22 cellular contexts compared by ENCODE assay signal in genomic region chr13:20815469-20815868, GRCh38. TPM values are rescaled to one million over a fixed set of nuclear protein-coding genes. Genes with fewer than 3 reads are reported as not detected.
DNase-seq lines count a peak whose midpoint lies in the region; ATAC-seq and TF ChIP-seq lines count a peak whose summit lies in the region.
"Had no signal": no experiment of that assay in that cellular context is flagged by ENCODE, and none has a peak within 500 bp of the region (broad histone marks: within the 10 kb centered on the region; RNA-seq: fewer than 3 reads in every experiment).

No MANE protein-coding gene starts in this region.

- H3K9me2 ChIP-seq in MM.1S (replicated peaks; ENCODE audit: insufficient read depth, low read length): no peaks in the 10 kb centered on the region

- ATAC-seq in heart right ventricle: no peak
- no peak for ATAC-seq in Right ventricle myocardium inferior
- ATAC-seq in lower lobe of right lung: no peak
- ATAC-seq in HG02642 (IDR thresholded peaks at IDR 0.05; ENCODE audit: poor library complexity, unreplicated experiment): no peak
- ATAC-seq: activated T-cell treated with anti-CD3 and anti-CD28 coated beads, Interleukin-2, amount 50 U/mL, for 4 hours; esophagus mucosa; stimulated activated naive CD8-positive, alpha-beta T cell treated with anti-CD3 and anti-CD28 coated beads, Interleukin-15, amount 100 ng/mL, for 72 hours had no signal

- TF ChIP-seq CTCF in heart right ventricle (IDR thresholded peaks at IDR 0.05) (no peak), ascending aorta (IDR thresholded peaks at IDR 0.05) (no peak), lower lobe of right lung (IDR thresholded peaks at IDR 0.05) (no peak), uterus (IDR thresholded peaks at IDR 0.05) (no peak), MM.1S (IDR thresholded peaks at IDR 0.05; ENCODE audit: low read length) (no peak), esophagus squamous epithelium (IDR thresholded peaks at IDR 0.05) (no peak)

- H3K27me3 ChIP-seq in heart right ventricle: no peaks in the 10 kb centered on the region
- no peaks in the 10 kb centered on the region for H3K27me3 ChIP-seq in ascending aorta
- H3K27me3 ChIP-seq in lower lobe of right lung (ENCODE audit: low read depth): no peaks in the 10 kb centered on the region
- H3K27me3 ChIP-seq in uterus: no peaks in the 10 kb centered on the region
- H3K27me3 ChIP-seq in MM.1S (replicated peaks; ENCODE audit: insufficient read depth, low read length): no peaks in the 10 kb centered on the region
- H3K27me3 ChIP-seq in esophagus squamous epithelium: no peaks in the 10 kb centered on the region
- H3K27me3 ChIP-seq: MG63 had no signal

- H3K9me3 ChIP-seq in heart right ventricle (no peaks in the 10 kb centered on the region), ascending aorta (no peaks in the 10 kb centered on the region), lower lobe of right lung (no peaks in the 10 kb centered on the region), uterus (no peaks in the 10 kb centered on the region), MM.1S (replicated peaks; ENCODE audit: insufficient read depth, low read length) (no peaks in the 10 kb centered on the region), esophagus squamous epithelium (no peaks in the 10 kb centered on the region)
- H3K9me3 ChIP-seq: MG63 had no signal

- TF ChIP-seq POLR2A in uterus (IDR thresholded peaks at IDR 0.05) (no peak), esophagus squamous epithelium (IDR thresholded peaks at IDR 0.05) (no peak)

- H4K20me1 ChIP-seq in MM.1S (ENCODE audit: insufficient read depth, low read length): no peaks in the 10 kb centered on the region

- intact Hi-C loops in heart right ventricle (cut with DNase I) (no loop called here), Right ventricle myocardium inferior (cut with DNase I) (no loop called here), ascending aorta (cut with DNase I) (loop anchor here (10.0 kb wide), 1 partner anchor 249 kb away; the partner anchor contains the start of gene LATS2), lower lobe of right lung (cut with DNase I) (no loop called here), uterus (cut with DNase I; ENCODE audit: low total_unique reads) (no loop called here), esophagus squamous epithelium (cut with DNase I) (no loop called here)

- H3K4me3 ChIP-seq in heart right ventricle (no peak overlapping the region), ascending aorta (no peak overlapping the region), lower lobe of right lung (no peak overlapping the region), uterus (no peak overlapping the region), MM.1S (ENCODE audit: low read length) (no peak overlapping the region), esophagus squamous epithelium (no peak overlapping the region)
- H3K4me3 ChIP-seq: MG63 had no signal

- H3K36me3 ChIP-seq in heart right ventricle (peaks cover 0 to 34% (median 0%) of the 10 kb centered on the region in 9 donors), ascending aorta (no peaks in the 10 kb centered on the region), lower lobe of right lung (peaks cover 6% of the 10 kb centered on the region), uterus (no peaks in the 10 kb centered on the region), MM.1S (replicated peaks; ENCODE audit: insufficient read depth, low read length) (no peaks in the 10 kb centered on the region), esophagus squamous epithelium (peaks cover 0 to 33% (median 0%) of the 10 kb centered on the region in 3 donors)

- H3K27ac ChIP-seq in heart right ventricle (peak overlapping the region in 8 of 10 donors; percentile 18 to 81 (median 76)), ascending aorta (peak overlapping the region; percentile 82 to 87), lower lobe of right lung (peak overlapping the region; percentile 59), uterus (peak overlapping the region; percentile 71 to 88), MM.1S (ENCODE audit: low read length) (no peak overlapping the region), esophagus squamous epithelium (peak overlapping the region in 2 of 4 donors; percentile 77 to 82)

- H3K4me1 ChIP-seq in heart right ventricle (peaks cover 0 to 56% (median 36%) of the 10 kb centered on the region in 9 donors), ascending aorta (peaks cover 0 to 24% of the 10 kb centered on the region in 2 donors), lower lobe of right lung (peaks cover 25% of the 10 kb centered on the region), uterus (no peaks in the 10 kb centered on the region), MM.1S (ENCODE audit: low read length) (no peaks in the 10 kb centered on the region), esophagus squamous epithelium (peaks cover 0 to 25% (median 10%) of the 10 kb centered on the region in 3 donors)

- 50 to 63% methylated on average over 1 of the region's 1 CpG for WGBS in heart right ventricle, 2 donors
- WGBS in esophagus squamous epithelium, 2 donors: 38 to 54% methylated on average over 1 of the region's 1 CpG

- H3K4me2 ChIP-seq in MM.1S (ENCODE audit: low read depth, low read length): no peak overlapping the region

- no peak for DNase-seq in heart right ventricle
- no peak for DNase-seq in Right ventricle myocardium inferior (ENCODE audit: missing footprints)
- no peak for DNase-seq in ascending aorta (ENCODE audit: low spot score in 2 of 2)
- no peak for DNase-seq in lower lobe of right lung
- DNase-seq in uterus: no peak
- no peak for DNase-seq in MM.1S
- no peak for DNase-seq in esophagus squamous epithelium (lab: John Stamatoyannopoulos, UW)
- DNase-seq: ACHN; activated CD8-positive, alpha-beta memory T cell treated with anti-CD3 and anti-CD28 coated beads for 24 hours; activated naive CD4-positive, alpha-beta T cell treated with anti-CD3 and anti-CD28 coated beads, Interleukin-2, amount 10 ng/mL, durations not matched to agents 7 days and 5 days; activated T-cell treated with anti-CD3 and anti-CD28 coated beads, Interleukin-2, amount 50 U/mL, for 4 hours; aorta; C1 segment of cervical spinal cord; effector CD8-positive, alpha-beta T cell; MG63; NCI-H146; NCI-H526 treated with DMSO at 0.1 percent for 48 hours; occipital lobe; stimulated activated CD4-positive, alpha-beta T cell treated with anti-CD3 and anti-CD28 coated beads, Interleukin-12 subunit alpha, Interleukin-12 subunit beta, amount 100 ng/mL, for 4 hours; stimulated activated naive CD8-positive, alpha-beta T cell treated with anti-CD3 and anti-CD28 coated beads, Interleukin-15, amount 100 ng/mL, for 72 hours had no signal

- no peak overlapping the region for H3K9ac ChIP-seq in MM.1S (ENCODE audit: low read length)

- no peak overlapping the region for H2AFZ ChIP-seq in MM.1S (ENCODE audit: low read length)

- H3F3A ChIP-seq in MM.1S (ENCODE audit: insufficient read depth, low read length): no peaks in the 10 kb centered on the region

- H3K79me2 ChIP-seq in MM.1S (ENCODE audit: low read length): no peaks in the 10 kb centered on the region

RNA-seq across cellular contexts. Expression of gene EEF1AKMT1, which starts 41.7 kb away (rescaled TPM):
- total RNA-seq in heart right ventricle (1 to 10 TPM; 6.1 to 9.9 (median 7.9) TPM), Right ventricle myocardium inferior (9.3 TPM), ascending aorta (not detected), lower lobe of right lung (8.7 TPM), uterus (10 to 100 TPM in 3 of 4 donors, 1 to 10 TPM in 1; 5.0 to 28.5 (median 21.7) TPM), esophagus squamous epithelium (1 to 10 TPM; 2.2 to 8.4 (median 5.9) TPM)
- 10 to 100 TPM in 1 of 2 donors, 1 to 10 TPM in 1; 9.1 to 10.2 TPM for polyA plus RNA-seq in heart right ventricle
